ENCODE assay signal across 1 cellular context in the genomic region with DNA sequence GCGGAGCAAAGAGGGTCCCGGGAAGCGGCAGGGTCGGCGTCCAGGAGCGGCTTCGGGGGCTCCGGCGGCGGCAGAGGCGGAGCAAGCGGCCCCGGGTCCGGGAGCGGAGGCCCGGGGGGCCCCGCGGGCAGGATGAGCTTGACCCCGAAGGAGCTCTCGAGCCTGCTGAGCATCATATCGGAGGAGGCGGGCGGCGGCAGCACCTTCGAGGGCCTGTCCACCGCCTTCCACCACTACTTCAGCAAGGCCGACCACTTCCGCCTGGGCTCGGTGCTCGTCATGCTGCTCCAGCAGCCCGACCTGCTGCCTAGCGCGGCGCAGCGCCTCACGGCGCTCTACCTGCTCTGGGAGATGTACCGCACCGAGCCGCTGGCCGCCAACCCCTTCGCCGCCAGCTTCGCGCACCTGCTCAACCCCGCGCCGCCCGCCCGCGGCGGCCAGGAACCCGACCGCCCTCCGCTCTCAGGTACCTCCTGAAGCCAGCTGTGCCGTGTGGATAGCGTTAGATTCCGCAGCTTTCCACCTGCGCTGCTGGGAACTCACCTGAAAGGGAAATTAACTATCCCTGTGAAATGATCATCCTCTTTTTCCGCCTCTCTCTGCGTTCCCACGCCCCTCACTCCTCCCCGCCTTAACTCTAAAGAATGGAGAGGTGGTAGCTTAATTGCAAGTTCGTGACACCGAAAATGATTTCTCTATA.
TF ChIP-seq lines count a peak whose summit lies in the region.

No MANE protein-coding gene starts in this region.

TF ChIP-seq in H1, 55 proteins besides CTCF, POLR2A, EP300 and RAD21 (continued from another document):
- no peak for TF ChIP-seq SP4 (IDR thresholded peaks at IDR 0.05; ENCODE audit: low read length)
- no peak; the same call in 1 of the 2 replicates for TF ChIP-seq TBP (IDR thresholded peaks at IDR 0.05; ENCODE audit: low read depth, low read length)
- TF ChIP-seq POU5F1 (IDR thresholded peaks at IDR 0.05; ENCODE audit: low read depth, low read length), result no peak
- TF ChIP-seq KDM4A (IDR thresholded peaks at IDR 0.05; ENCODE audit: low read depth, low read length, severe bottlenecking), result peak; percentile 70
- no peak for TF ChIP-seq CREB1 (IDR thresholded peaks at IDR 0.05)
- TF ChIP-seq BRCA1 (IDR thresholded peaks at IDR 0.05; ENCODE audit: low read depth, low read length), result no peak
- TF ChIP-seq, protein P1, sequence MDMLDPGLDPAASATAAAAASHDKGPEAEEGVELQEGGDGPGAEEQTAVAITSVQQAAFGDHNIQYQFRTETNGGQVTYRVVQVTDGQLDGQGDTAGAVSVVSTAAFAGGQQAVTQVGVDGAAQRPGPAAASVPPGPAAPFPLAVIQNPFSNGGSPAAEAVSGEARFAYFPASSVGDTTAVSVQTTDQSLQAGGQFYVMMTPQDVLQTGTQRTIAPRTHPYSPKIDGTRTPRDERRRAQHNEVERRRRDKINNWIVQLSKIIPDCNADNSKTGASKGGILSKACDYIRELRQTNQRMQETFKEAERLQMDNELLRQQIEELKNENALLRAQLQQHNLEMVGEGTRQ (IDR thresholded peaks at IDR 0.05; ENCODE audit: low read length), result no peak
- TF ChIP-seq YY1 (IDR thresholded peaks at IDR 0.05; ENCODE audit: low read depth, low read length), result no peak
- TF ChIP-seq PHF8 (conservative IDR thresholded peaks at IDR 0.05; ENCODE audit: low read depth, low read length), result peak; percentile 94
- no peak for TF ChIP-seq BACH1 (IDR thresholded peaks at IDR 0.05; ENCODE audit: low read length)
- TF ChIP-seq BCL11A (IDR thresholded peaks at IDR 0.05; ENCODE audit: low read depth in 2 of 2, low read length in 2 of 2), result no peak
- no peak for TF ChIP-seq KDM1A (IDR thresholded peaks at IDR 0.05; ENCODE audit: borderline replicate concordance, low read length)
- TF ChIP-seq HDAC6 (IDR thresholded peaks at IDR 0.05; ENCODE audit: low read depth, low read length), result no peak
- no peak for TF ChIP-seq ZNF274 (IDR thresholded peaks at IDR 0.05; ENCODE audit: borderline replicate concordance, extremely low read depth, low read length)
- no peak for TF ChIP-seq CBX5 (IDR thresholded peaks at IDR 0.05; ENCODE audit: low read depth, low read length)
- TF ChIP-seq SRF (IDR thresholded peaks at IDR 0.05; ENCODE audit: low read depth, low read length), result no peak
- TF ChIP-seq TAF7 (optimal IDR thresholded peaks at IDR 0.05; ENCODE audit: borderline replicate concordance, low read depth, low read length), result no peak
- peak; percentile 90 for TF ChIP-seq RBBP5 (IDR thresholded peaks at IDR 0.05; ENCODE audit: borderline replicate concordance, low read depth, low read length)
- TF ChIP-seq TAF1 (IDR thresholded peaks at IDR 0.05; ENCODE audit: low read depth, low read length), result no peak
- TF ChIP-seq HDAC2 (IDR thresholded peaks at IDR 0.05; ENCODE audit: borderline replicate concordance in 1 of 2, low read depth in 2 of 2, low read length in 2 of 2), result 0 out of 4 replicates have a peak, but pooled peaks of 1 of the 2 experiments have one; percentile 21
TF ChIP-seq in H1: peak in this region for 6.
